ENCODE assay signal across 23 cellular contexts in genomic region chr1:65103807-65104206, GRCh38.
"Had no signal": no experiment of that assay in that cellular context is flagged by ENCODE, and none has a peak within 500 bp of the region (broad histone marks: within the 10 kb centered on the region; RNA-seq: fewer than 3 reads in every experiment).

No MANE protein-coding gene starts in this region.

- H3K27ac ChIP-seq: colonic mucosa, epithelial cell of prostate, esophagus squamous epithelium, foreskin keratinocyte, gastroesophageal sphincter, heart right ventricle, left lung, lower lobe of right lung had no signal

- H3K9me3 ChIP-seq: colonic mucosa had no signal

- DNase-seq: cerebellar nuclear complex; colonic mucosa; cortex of kidney; effector CD8-positive, alpha-beta T cell; effector memory CD8-positive, alpha-beta T cell; endodermal cell; erythroblast; esophagus squamous epithelium; foreskin keratinocyte; heart right ventricle; hippocampal formation; left cardiac atrium; left lung; left ventricle myocardium superior; lower lobe of right lung; mesenchymal stem cell; mucosa of descending colon had no signal

- FAIRE-seq: endometrium, frontal cortex, islet of Langerhans, keratinocyte had no signal

- H3K4me1 ChIP-seq: colonic mucosa, esophagus squamous epithelium, gastroesophageal sphincter, left lung, lower lobe of right lung had no signal

- H3K27me3 ChIP-seq: colonic mucosa, esophagus squamous epithelium, gastroesophageal sphincter, heart right ventricle, left lung had no signal

- H3K36me3 ChIP-seq: colonic mucosa, esophagus squamous epithelium, gastroesophageal sphincter, heart right ventricle, left lung, lower lobe of right lung had no signal

- H3K4me3 ChIP-seq: colonic mucosa, esophagus squamous epithelium, gastroesophageal sphincter, heart right ventricle, left lung, lower lobe of right lung, mucosa of descending colon had no signal
